In genomic region chr2:148874868-148875341, GRCh38 we compare ENCODE assay signal across 8 cellular contexts. TPM values are rescaled to one million over a fixed set of nuclear protein-coding genes. Genes with fewer than 3 reads are reported as not detected.
DNase-seq lines count a peak whose midpoint lies in the region; ATAC-seq and TF ChIP-seq lines count a peak whose summit lies in the region.

KIF5C (plus strand) TSS chr2:148875227; CDS start chr2:148875618, 391 bp downstream.

- H3K4me2 ChIP-seq in smooth muscle cell, result peak within 1 kb of the TSS; percentile 88

- POLR2A ChIA-PET in MCF 10A (lab: Yijun Ruan, JAX), result interaction anchor here (2.2 kb wide), 1 partner anchor 11 kb away, joined by 7 read pairs; no protein-coding TSS in a partner anchor

- WGBS in smooth muscle cell (ENCODE audit: low lambda C conversion rate), result 1% methylated on average over 14 of the region's 39 CpGs

- H3K27me3 Mint-ChIP-seq in MCF 10A (ENCODE audit: insufficient read depth, unreplicated experiment), result peaks cover 30% of the 10 kb centered on the region

- peaks cover 27% of the 10 kb centered on the region for H3K27me3 ChIP-seq in smooth muscle cell (ENCODE audit: low read depth)

- H3F3A ChIP-seq in smooth muscle cell (ENCODE audit: low read depth), result no peaks in the 10 kb centered on the region

- no peaks in the 10 kb centered on the region for H3K36me3 Mint-ChIP-seq in MCF 10A (ENCODE audit: insufficient read depth, unreplicated experiment)

- H3K4me3 Mint-ChIP-seq in MCF 10A (ENCODE audit: unreplicated experiment), result peak within 1 kb of the TSS; percentile 47

- no peaks in the 10 kb centered on the region for H3K4me1 Mint-ChIP-seq in MCF 10A (ENCODE audit: insufficient read depth, unreplicated experiment)

- ATAC-seq in HG02840 (IDR thresholded peaks at IDR 0.05; ENCODE audit: low FRiP score, unreplicated experiment), result peak; percentile 92

- no peaks in the 10 kb centered on the region for H4K20me1 ChIP-seq in smooth muscle cell (ENCODE audit: low read depth)

- in situ Hi-C loops in GM13976 (cut with MboI; ENCODE audit: low sequenced_read_pairs, unreplicated experiment), result no loop called here

- CTCF ChIA-PET in MCF 10A (lab: Yijun Ruan, JAX), result no interaction called here

- DNase-seq in GM13976 (ENCODE audit: low spot score) (peak; percentile 96), NCI-H146 treated with DMSO at 0.1 percent for 48 hours (lab: John Stamatoyannopoulos, UW; ENCODE audit: unreplicated experiment) (peak; percentile 72), MCF 10A (ENCODE audit: unreplicated experiment) (peak; percentile 73), smooth muscle cell (lab: John Stamatoyannopoulos, UW; ENCODE audit: unreplicated experiment) (peak; percentile 18), RKO (ENCODE audit: low spot score) (no peak)

- H3K4me1 ChIP-seq in smooth muscle cell (ENCODE audit: low read depth), result peaks cover 5% of the 10 kb centered on the region

- no peak within 1 kb of the TSS for H3K9ac ChIP-seq in smooth muscle cell (ENCODE audit: low read depth)

- H3K36me3 ChIP-seq in smooth muscle cell (ENCODE audit: low read depth), result no peaks in the 10 kb centered on the region

- H3K27ac ChIP-seq in VCaP (peak within 1 kb of the TSS; percentile 97), smooth muscle cell (ENCODE audit: low read depth) (no peak within 1 kb of the TSS)

- H3K27ac Mint-ChIP-seq in MCF 10A (ENCODE audit: low read depth, unreplicated experiment), result no peak within 1 kb of the TSS

- intact Hi-C loops in MCF 10A (cut with micrococcal nuclease), result loop anchor here (5.0 kb wide), 1 partner anchor 233 kb away; the partner anchor contains the start of gene EPC2

- peak within 1 kb of the TSS; percentile 76 for H2AFZ ChIP-seq in smooth muscle cell (ENCODE audit: low read depth)

- H3K9me3 Mint-ChIP-seq in MCF 10A (ENCODE audit: unreplicated experiment), result no peaks in the 10 kb centered on the region

- H3K9me3 ChIP-seq in iPS-18c (ENCODE audit: control insufficient read depth, insufficient read depth, low read length) (no peaks in the 10 kb centered on the region), smooth muscle cell (replicated peaks; ENCODE audit: low read depth) (no peaks in the 10 kb centered on the region)

- BruUV-seq in MCF 10A (replicated peaks; lab: Mats Ljungman, UMichigan), result no TSS peak

- no peaks in the 10 kb centered on the region for H3K79me2 ChIP-seq in smooth muscle cell (ENCODE audit: low read depth)

- H3K4me3 ChIP-seq in iPS-18c (ENCODE audit: insufficient read depth, low read depth, low read length) (peak within 1 kb of the TSS; percentile 76), smooth muscle cell (peak within 1 kb of the TSS; percentile 48)

- TF ChIP-seq CTCF in GM13976 (IDR thresholded peaks at IDR 0.05; ENCODE audit: borderline replicate concordance, control extremely low read depth, extremely low read depth, insufficient read depth, missing control alignments) (no peak), VCaP (conservative IDR thresholded peaks at IDR 0.05) (no peak), MCF 10A (IDR thresholded peaks at IDR 0.05; ENCODE audit: unreplicated experiment) (no peak), smooth muscle cell (IDR thresholded peaks at IDR 0.05; ENCODE audit: borderline replicate concordance, insufficient read depth, poor library complexity, severe bottlenecking) (no peak)

RNA-seq across cellular contexts. Expression of gene KIF5C, which starts in this region (rescaled TPM):
- 0.10 and 0.21 TPM in 2 replicates for total RNA-seq in MCF 10A (2022)
- 0.72 and 1.4 TPM in 2 replicates for total RNA-seq in smooth muscle cell
- 0.09 and 1.4 TPM in 2 replicates for polyA plus RNA-seq in smooth muscle cell

Comparison
In these comparisons a context has a peak if more than half of its experiments do, and no peak if none do; other contexts are left out.
1. Peak in DNase-seq in MCF 10A; RNA of the gene not detected or under 1 TPM.